ENCODE assay signal across 7 cellular contexts in the genomic region with DNA sequence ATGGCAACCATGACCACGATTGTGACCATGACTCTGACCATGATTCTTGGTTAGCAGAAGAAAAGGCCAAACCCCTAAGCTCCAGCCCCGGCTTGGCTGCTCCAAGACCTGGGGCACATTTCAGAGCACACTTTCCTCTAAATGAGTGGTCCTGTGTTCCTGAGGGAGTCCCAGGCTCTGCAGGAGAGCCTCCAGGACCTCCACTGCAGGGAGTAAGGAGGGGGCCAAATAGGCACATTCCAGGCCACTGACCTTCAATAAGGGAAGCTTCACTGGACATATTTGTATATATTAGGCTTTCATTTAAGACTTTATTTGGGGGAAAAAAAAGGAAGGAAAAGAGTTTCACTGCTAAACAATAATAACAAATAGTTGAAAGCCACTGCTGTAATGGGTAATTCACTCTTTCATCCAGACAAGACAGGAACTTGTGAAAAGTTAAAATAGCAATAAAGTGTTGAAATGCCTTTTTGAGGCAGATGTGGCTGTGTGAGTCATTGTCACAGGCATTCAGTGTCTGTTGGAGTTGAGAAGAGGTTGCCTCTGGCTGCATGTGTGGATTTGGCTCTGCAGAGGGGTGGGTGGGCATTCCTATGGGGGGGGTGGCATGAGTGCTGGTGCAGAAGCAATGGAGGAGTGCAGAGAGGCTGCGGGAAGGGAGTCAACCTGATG.
DNase-seq lines count a peak whose midpoint lies in the region; TF ChIP-seq lines count a peak whose summit lies in the region.

No MANE protein-coding gene starts in this region.

- no peak for TF ChIP-seq CTCF in foreskin fibroblast (IDR thresholded peaks at IDR 0.05; ENCODE audit: low read depth, low read length)
- no peak for TF ChIP-seq CTCF in coronary artery (IDR thresholded peaks at IDR 0.05)

- no peaks in the 10 kb centered on the region; the same call in 1 of the 2 replicates for H3K9me3 ChIP-seq in SJCRH30 (replicated peaks)

- no peaks in the 10 kb centered on the region for H3K36me3 ChIP-seq in SJCRH30

- peak; percentile 71 for DNase-seq in H4 (ENCODE audit: low spot score)
- DNase-seq in SJCRH30: peak; percentile 50 to 57
- peak; percentile 61 to 78 for DNase-seq in foreskin fibroblast
- no peak for DNase-seq in coronary artery (ENCODE audit: low spot score)
- DNase-seq in NCI-H1694 treated with DMSO at 0.1 percent for 48 hours (lab: John Stamatoyannopoulos, UW): no peak
- no peak for DNase-seq in NCI-H345 treated with DMSO at 0.1 percent for 48 hours (lab: John Stamatoyannopoulos, UW; ENCODE audit: unreplicated experiment)

- H3K4me3 ChIP-seq in SJCRH30 (no peak overlapping the region), foreskin fibroblast (ENCODE audit: low read depth in 1 of 2, low read length in 2 of 2) (no peak overlapping the region), skin epidermis (no peak overlapping the region), coronary artery (no peak overlapping the region)

- no peaks in the 10 kb centered on the region for H3K27me3 ChIP-seq in SJCRH30

- peaks cover 42% of the 10 kb centered on the region for H3K4me1 ChIP-seq in SJCRH30

- H3K27ac ChIP-seq in SJCRH30 (peak overlapping the region; percentile 64), skin epidermis (peak overlapping the region in 11 of 21 experiments; percentile 14 to 81 (median 38)), coronary artery (peak overlapping the region in 1 of 2 donors; percentile 13)

Comparison
In these comparisons a context has a peak if more than half of its experiments do, and no peak if none do; other contexts are left out.
1. DNase-seq: peak in H4 (single experiment), SJCRH30 (2 of 2) and foreskin fibroblast (2 of 2); none in coronary artery (single experiment), NCI-H1694 treated with DMSO at 0.1 percent for 48 hours (single experiment) and NCI-H345 treated with DMSO at 0.1 percent for 48 hours (single experiment).